In genomic region chr4:68175562-68176155, GRCh38 we compare ENCODE assay signal across 9 cellular contexts. TPM values are rescaled to one million over a fixed set of nuclear protein-coding genes. Genes with fewer than 3 reads are reported as not detected.
DNase-seq lines count a peak whose midpoint lies in the region; ATAC-seq and TF ChIP-seq lines count a peak whose summit lies in the region.
"Had no signal": no experiment of that assay in that cellular context is flagged by ENCODE, and none has a peak within 500 bp of the region (broad histone marks: within the 10 kb centered on the region; RNA-seq: fewer than 3 reads in every experiment).

No MANE protein-coding gene starts in this region.

- H3K27ac ChIP-seq in parathyroid adenoma (no peak overlapping the region), ascending aorta (no peak overlapping the region)
- H3K27ac ChIP-seq: skin epidermis had no signal

- H3K79me2 ChIP-seq in parathyroid adenoma = no peaks in the 10 kb centered on the region

- DNase-seq in AG09309 (ENCODE audit: low read depth) (peak; percentile 20), GM12864 (ENCODE audit: low read depth) (peak; percentile 16), NCI-H128 (lab: John Stamatoyannopoulos, UW; ENCODE audit: unreplicated experiment) (peak; percentile 51), SW 1271 (lab: John Stamatoyannopoulos, UW) (peak; percentile 1 to 54), fibroblast of gingiva (ENCODE audit: low read depth) (peak; percentile 34), ascending aorta (ENCODE audit: low spot score in 2 of 2) (no peak)

- H3K9ac ChIP-seq in parathyroid adenoma = no peak overlapping the region

- H3K4me2 ChIP-seq in parathyroid adenoma (ENCODE audit: low read length) = no peak overlapping the region

- H3K27me3 ChIP-seq in parathyroid adenoma (ENCODE audit: control insufficient read depth, insufficient read depth, low read length) = no peaks in the 10 kb centered on the region
- no peaks in the 10 kb centered on the region for H3K27me3 ChIP-seq in ascending aorta

- H3K36me3 ChIP-seq in parathyroid adenoma (ENCODE audit: control insufficient read depth, insufficient read depth, low read length) (no peaks in the 10 kb centered on the region), ascending aorta (no peaks in the 10 kb centered on the region)

- no peaks in the 10 kb centered on the region for H3K9me3 ChIP-seq in parathyroid adenoma (ENCODE audit: control insufficient read depth, low read length)
- no peaks in the 10 kb centered on the region for H3K9me3 ChIP-seq in ascending aorta

- peak; percentile 74 for ATAC-seq in HG02678 (IDR thresholded peaks at IDR 0.05; ENCODE audit: unreplicated experiment)

- H3K4me1 ChIP-seq in parathyroid adenoma = no peaks in the 10 kb centered on the region
- H3K4me1 ChIP-seq in ascending aorta = no peaks in the 10 kb centered on the region

- intact Hi-C loops in ascending aorta (cut with DNase I) = no loop called here

- H3K4me3 ChIP-seq in AG09309 (ENCODE audit: control insufficient read depth, low read depth, low read length) (no peak overlapping the region), GM12864 (ENCODE audit: low read depth, low read length) (no peak overlapping the region), parathyroid adenoma (ENCODE audit: low read depth, low read length) (no peak overlapping the region), ascending aorta (no peak overlapping the region)
- H3K4me3 ChIP-seq: skin epidermis had no signal

- TF ChIP-seq CTCF in AG09309 (IDR thresholded peaks at IDR 0.05; ENCODE audit: control insufficient read depth, insufficient read depth, low read depth, low read length, missing control alignments) (peak; percentile 71), GM12864 (IDR thresholded peaks at IDR 0.05; ENCODE audit: low read depth, low read length, missing control alignments) (peak; percentile 57), parathyroid adenoma (IDR thresholded peaks at IDR 0.05) (peak; percentile 32), ascending aorta (IDR thresholded peaks at IDR 0.05) (peak in 1 of 3 experiments; percentile 30)

- no peak overlapping the region for H2AFZ ChIP-seq in parathyroid adenoma

RNA-seq across cellular contexts. Expression of gene TMPRSS11F, which starts 46.0 kb away (rescaled TPM):
- not detected for total RNA-seq in ascending aorta

Comparison
In these comparisons a context has a peak if more than half of its experiments do, and no peak if none do; other contexts are left out.
1. DNase-seq: peak in AG09309 (single experiment), GM12864 (single experiment), NCI-H128 (single experiment), SW 1271 (2 of 2) and fibroblast of gingiva (single experiment); none in ascending aorta (0 of 2).